ENCODE assay signal across 12 cellular contexts in the genomic region with DNA sequence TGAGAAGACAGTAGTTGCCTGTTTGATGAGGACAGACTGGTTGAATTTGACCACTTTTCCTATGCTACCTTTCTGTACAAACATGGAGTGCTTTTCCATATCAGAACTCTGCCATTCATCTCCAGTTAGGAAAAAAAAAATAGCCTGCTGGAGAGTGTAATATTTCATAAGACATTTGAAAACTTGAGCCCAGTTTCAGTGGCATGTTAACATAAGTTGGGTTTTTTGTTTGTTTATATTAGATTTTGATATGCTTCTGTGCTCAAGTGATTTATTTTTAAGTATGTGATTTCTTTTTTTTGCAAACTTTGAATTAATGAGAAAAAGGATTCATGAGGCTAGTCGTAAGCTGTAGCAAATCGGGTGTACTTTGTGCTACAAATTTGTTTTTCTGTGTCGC. TPM values are rescaled to one million over a fixed set of nuclear protein-coding genes. Genes with fewer than 3 reads are reported as not detected.
"Had no signal": no experiment of that assay in that cellular context is flagged by ENCODE, and none has a peak within 500 bp of the region (broad histone marks: within the 10 kb centered on the region; RNA-seq: fewer than 3 reads in every experiment).

No MANE protein-coding gene starts in this region.

RNA-seq across cellular contexts. Expression of gene HCAR2, which starts 0.7 kb away (rescaled TPM):
- total RNA-seq: activated CD4-positive, alpha-beta memory T cell treated with anti-CD3 and anti-CD28 coated beads for 36 hours; activated CD4-positive, alpha-beta T cell treated with anti-CD3 and anti-CD28 coated beads for 36 hours; activated CD8-positive, alpha-beta memory T cell treated with anti-CD3 and anti-CD28 coated beads for 36 hours; activated CD8-positive, alpha-beta memory T cell treated with anti-CD3 and anti-CD28 coated beads, Interleukin-2, amount 10 ng/mL, durations not matched to agents 7 days and 5 days; activated CD8-positive, alpha-beta T cell treated with anti-CD3 and anti-CD28 coated beads, Interleukin-2, amount 10 ng/mL, durations not matched to agents 7 days and 5 days; activated naive CD4-positive, alpha-beta T cell treated with anti-CD3 and anti-CD28 coated beads for 36 hours; activated naive CD8-positive, alpha-beta T cell treated with anti-CD3 and anti-CD28 coated beads for 36 hours; astrocyte; endodermal cell; esophagus muscularis mucosa had no signal

RNA-seq across cellular contexts. Expression of gene HCAR3, which starts 12.8 kb away (rescaled TPM):
- total RNA-seq: activated CD8-positive, alpha-beta memory T cell treated with anti-CD3 and anti-CD28 coated beads for 36 hours; activated CD8-positive, alpha-beta T cell treated with anti-CD3 and anti-CD28 coated beads, Interleukin-2, amount 10 ng/mL, durations not matched to agents 7 days and 5 days; activated naive CD4-positive, alpha-beta T cell treated with anti-CD3 and anti-CD28 coated beads for 36 hours; activated naive CD8-positive, alpha-beta T cell treated with anti-CD3 and anti-CD28 coated beads for 36 hours; astrocyte; endodermal cell; frontal cortex had no signal

RNA-seq across cellular contexts. Expression of gene HCAR1, which starts 26.8 kb away (rescaled TPM):
- total RNA-seq: astrocyte, cardiac septum had no signal
